16 cellular contexts compared by ENCODE assay signal in genomic region chr5:113367586-113367985, GRCh38.
"Had no signal": no experiment of that assay in that cellular context is flagged by ENCODE, and none has a peak within 500 bp of the region (broad histone marks: within the 10 kb centered on the region; RNA-seq: fewer than 3 reads in every experiment).

No MANE protein-coding gene starts in this region.

- H3K36me3 ChIP-seq: esophagus muscularis mucosa, tibial artery had no signal

- DNase-seq: activated CD4-positive, CD25-positive, alpha-beta regulatory T cell treated with anti-CD3 and anti-CD28 coated beads, Interleukin-2, amount 50 U/mL, for 72 hours; activated CD8-positive, alpha-beta memory T cell treated with anti-CD3 and anti-CD28 coated beads for 24 hours; activated CD8-positive, alpha-beta memory T cell treated with anti-CD3 and anti-CD28 coated beads, Interleukin-2, amount 50 U/mL, for 48 hours; activated effector memory CD4-positive, alpha-beta T cell treated with Interleukin-2 at 50 U/mL for 16 hours; activated T-cell treated with anti-CD3 and anti-CD28 coated beads, Interleukin-2, amount 50 U/mL, for 48 hours; cerebellar nuclear complex; cortex of kidney; effector CD4-positive, alpha-beta T cell; retina; stimulated activated naive CD4-positive, alpha-beta T cell treated with Interleukin-2 at 50 U/mL for 16 hours; T1000; tibial artery had no signal

- FAIRE-seq: astrocyte, bronchial epithelial cell, keratinocyte had no signal

- H3K27me3 ChIP-seq: esophagus muscularis mucosa, tibial artery had no signal

- H3K4me1 ChIP-seq: tibial artery had no signal

- H3K27ac ChIP-seq: esophagus muscularis mucosa, tibial artery had no signal

- H3K4me3 ChIP-seq: esophagus muscularis mucosa, tibial artery had no signal
